Comparison of ENCODE assay signal across 8 cellular contexts in the genomic region with DNA sequence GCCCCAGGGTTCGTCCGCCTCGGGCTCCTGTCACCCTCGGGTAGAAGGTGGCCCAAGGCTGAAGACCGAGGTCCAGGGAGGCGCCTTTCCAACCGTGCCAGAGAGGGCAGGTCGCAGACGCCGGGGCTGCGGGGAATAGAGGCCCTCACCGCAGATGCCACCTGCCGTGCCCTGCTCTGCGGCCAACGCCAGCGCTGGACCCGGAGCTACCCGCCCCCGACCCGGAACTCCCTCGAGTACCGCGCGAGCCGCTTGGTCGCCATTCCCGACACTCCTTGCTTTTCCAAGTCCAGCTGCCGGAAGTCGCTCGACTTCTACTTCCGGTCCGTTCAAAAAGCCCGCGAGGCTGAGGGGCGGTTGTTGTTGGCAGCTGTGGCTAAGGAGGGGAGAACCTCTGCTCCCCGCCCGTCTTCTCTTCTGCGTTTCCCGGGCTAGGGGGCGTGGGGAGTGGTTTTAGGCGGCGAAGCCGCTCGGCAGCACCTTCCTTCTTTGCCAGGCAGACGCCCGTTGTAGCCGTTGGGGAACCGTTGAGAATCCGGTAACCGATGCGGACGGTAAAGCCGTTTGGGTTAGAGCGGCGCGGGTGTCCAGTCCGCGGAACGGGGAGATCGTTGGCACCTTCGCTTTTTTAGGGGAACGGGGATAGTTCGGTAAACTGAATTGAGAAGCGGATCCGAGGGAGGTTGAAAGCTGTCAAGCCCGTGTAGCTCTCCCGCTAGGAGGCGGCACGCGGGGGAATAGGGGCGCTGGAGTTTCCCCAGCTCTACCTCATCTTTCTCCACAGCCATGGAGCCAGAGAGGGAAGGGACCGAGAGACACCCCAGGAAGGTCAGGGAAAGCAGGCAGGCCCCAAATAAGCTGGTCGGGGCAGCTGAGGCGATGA. TPM values are rescaled to one million over a fixed set of nuclear protein-coding genes. Genes with fewer than 3 reads are reported as not detected.
DNase-seq lines count a peak whose midpoint lies in the region; ATAC-seq and TF ChIP-seq lines count a peak whose summit lies in the region.

Gene ERI2 (minus strand): TSS at position 305 of the 883 bp plus-strand sequence. CDS start 42 bp downstream, at position 263.
Gene REXO5 (plus strand): TSS at position 360 of the 883 bp plus-strand sequence. CDS start 427 bp downstream, at position 787.

- H3K27ac Mint-ChIP-seq in activated CD4-positive, alpha-beta T cell treated with anti-CD3 and anti-CD28 coated beads for 36 hours: peak within 1 kb of the TSS; percentile 97

- POLR2A ChIA-PET in activated CD4-positive, alpha-beta T cell treated with anti-CD3 and anti-CD28 coated beads for 36 hours (lab: Charles Lee): no interaction called here

- peaks cover 6% of the 10 kb centered on the region for H3K36me3 Mint-ChIP-seq in activated CD4-positive, alpha-beta T cell treated with anti-CD3 and anti-CD28 coated beads for 36 hours (ENCODE audit: low read depth)

- ATAC-seq in HG03432 (IDR thresholded peaks at IDR 0.05; ENCODE audit: unreplicated experiment): peak; percentile 85
- peak; percentile 87 for ATAC-seq in activated CD4-positive, alpha-beta T cell treated with anti-CD3 and anti-CD28 coated beads for 36 hours

- DNase-seq in Ammon's horn (ENCODE audit: low spot score) (peak; percentile 91), NCI-H510A (lab: John Stamatoyannopoulos, UW) (peak; percentile 94), choroid plexus epithelial cell (ENCODE audit: low read depth) (peak; percentile 96), kidney tubule cell (ENCODE audit: low spot score) (peak; percentile 97)
- peak; percentile 86 for DNase-seq in activated CD4-positive, alpha-beta T cell treated with anti-CD3 and anti-CD28 coated beads for 36 hours
- peak; percentile 10 to 50 for DNase-seq in stimulated activated CD4-positive, alpha-beta T cell treated with anti-CD3 and anti-CD28 coated beads, Interleukin-1b, Interleukin-23, amount 100 ng/mL, for 1 hour (ENCODE audit: low read depth in 2 of 2)

- peak; percentile 70 for TF ChIP-seq CTCF in choroid plexus epithelial cell (conservative IDR thresholded peaks at IDR 0.05; ENCODE audit: low read depth, low read length)

- no peaks in the 10 kb centered on the region for H3K27me3 Mint-ChIP-seq in activated CD4-positive, alpha-beta T cell treated with anti-CD3 and anti-CD28 coated beads for 36 hours

- no peaks in the 10 kb centered on the region for H3K9me3 Mint-ChIP-seq in activated CD4-positive, alpha-beta T cell treated with anti-CD3 and anti-CD28 coated beads for 36 hours (ENCODE audit: low read depth)

- H3K4me1 Mint-ChIP-seq in activated CD4-positive, alpha-beta T cell treated with anti-CD3 and anti-CD28 coated beads for 36 hours: peaks cover 18% of the 10 kb centered on the region

- intact Hi-C loops in activated CD4-positive, alpha-beta T cell treated with anti-CD3 and anti-CD28 coated beads for 36 hours (cut with DNase I, micrococcal nuclease): loop anchor here in 1 of 2 experiments (1.0 to 10.0 kb wide), 6 partner anchors 65 to 1568 kb away; partner anchors contain the start of genes CDR2, DCUN1D3, LYRM1 and THUMPD1

- TF ChIP-seq POLR2A in GM19099 (IDR thresholded peaks at IDR 0.05; ENCODE audit: extremely low read depth, insufficient read length, low read depth): peak; percentile 84

- H3K4me3 ChIP-seq in choroid plexus epithelial cell (ENCODE audit: low read depth, low read length): peak within 1 kb of the TSS; percentile 87

- CTCF ChIA-PET in activated CD4-positive, alpha-beta T cell treated with anti-CD3 and anti-CD28 coated beads for 36 hours (lab: Charles Lee): interaction anchor here (0.7 to 1.5 kb wide), 11 partner anchors 15 to 1974 kb away, joined by 3 to 6 read pairs (median 3); no protein-coding TSS in a partner anchor

- peak within 1 kb of the TSS; percentile 79 for H3K4me3 Mint-ChIP-seq in activated CD4-positive, alpha-beta T cell treated with anti-CD3 and anti-CD28 coated beads for 36 hours

RNA-seq across cellular contexts. Expression of gene ERI2, which starts in this region (rescaled TPM):
- total RNA-seq in activated CD4-positive, alpha-beta T cell treated with anti-CD3 and anti-CD28 coated beads for 36 hours: 10 to 100 TPM; 17.6 to 19.8 TPM

RNA-seq across cellular contexts. Expression of gene REXO5, which starts in this region (rescaled TPM):
- 10 to 100 TPM; 17.9 to 20.4 TPM for total RNA-seq in activated CD4-positive, alpha-beta T cell treated with anti-CD3 and anti-CD28 coated beads for 36 hours

Comparison
In these comparisons a context has a peak if more than half of its experiments do, and no peak if none do; other contexts are left out.
1. Peak in every context shown above with its lines: DNase-seq, ATAC-seq and H3K4me3 ChIP-seq.
2. DNase-seq: peak in every context shown above with its lines; median percentile 97 in kidney tubule cell; 96 in choroid plexus epithelial cell; 94 in NCI-H510A; 91 in Ammon's horn; 86 in activated CD4-positive, alpha-beta T cell treated with anti-CD3 and anti-CD28 coated beads for 36 hours; 30 in stimulated activated CD4-positive, alpha-beta T cell treated with anti-CD3 and anti-CD28 coated beads, Interleukin-1b, Interleukin-23, amount 100 ng/mL, for 1 hour.